In genomic region chr2:240946654-240947053, GRCh38 we compare ENCODE assay signal across 1 cellular context.
TF ChIP-seq lines count a peak whose summit lies in the region.

No MANE protein-coding gene starts in this region.

TF ChIP-seq in IMR-90, 13 proteins besides CTCF, POLR2A, EP300 and RAD21:
- TF ChIP-seq USF2 (IDR thresholded peaks at IDR 0.05; ENCODE audit: low read depth, low read length) (no peak), CEBPB (IDR thresholded peaks at IDR 0.05; ENCODE audit: low read depth, low read length) (no peak), NFE2L2 (IDR thresholded peaks at IDR 0.05; ENCODE audit: low read depth, low read length) (no peak), SMC3 (IDR thresholded peaks at IDR 0.05; ENCODE audit: low read depth, low read length) (no peak), ELK1 (IDR thresholded peaks at IDR 0.05; ENCODE audit: borderline replicate concordance, low read depth, low read length) (no peak), RFX5 (IDR thresholded peaks at IDR 0.05; ENCODE audit: low read depth, low read length) (no peak), BHLHE40 (IDR thresholded peaks at IDR 0.05; ENCODE audit: low read depth, low read length) (no peak), CHD1 (IDR thresholded peaks at IDR 0.05; ENCODE audit: low read depth, low read length) (no peak), MAFK (IDR thresholded peaks at IDR 0.05; ENCODE audit: low read depth, low read length) (no peak), RCOR1 (IDR thresholded peaks at IDR 0.05; ENCODE audit: insufficient replicate concordance, low read length) (no peak), FOS (IDR thresholded peaks at IDR 0.05; ENCODE audit: low read depth, low read length) (no peak), MXI1 (IDR thresholded peaks at IDR 0.05; ENCODE audit: borderline replicate concordance, low read depth, low read length) (no peak)
